In the genomic region with DNA sequence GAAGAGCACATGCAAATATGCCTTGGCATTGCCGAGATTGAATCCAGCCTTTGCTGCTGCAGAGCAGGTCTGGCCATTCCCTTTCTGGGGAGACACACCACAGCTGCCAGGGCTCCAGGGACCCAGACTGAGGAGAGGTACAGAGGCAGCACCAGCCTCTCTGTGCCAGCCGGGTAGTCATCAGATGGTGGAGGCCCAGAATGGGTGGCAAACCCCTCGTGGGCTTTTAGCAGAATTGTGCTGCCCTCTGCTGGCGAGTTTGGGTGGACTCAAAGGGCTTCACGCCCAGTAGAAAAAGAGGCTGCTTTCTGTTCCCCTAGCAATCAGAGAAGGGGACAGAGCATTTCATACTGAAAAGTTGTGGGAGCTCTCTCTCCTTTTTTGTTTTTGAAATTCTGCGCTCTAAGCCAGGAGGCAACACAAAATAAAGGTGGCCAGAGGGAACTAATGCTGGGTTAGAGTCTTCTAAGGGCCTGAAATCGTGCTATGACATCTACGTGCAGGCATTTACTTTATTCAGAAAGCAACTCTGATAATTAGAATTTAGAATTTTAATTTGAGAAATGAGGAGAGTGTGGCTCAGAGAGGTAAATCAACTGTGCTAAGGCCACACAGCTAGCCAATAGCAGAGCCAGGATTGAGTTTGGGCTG, we compare ENCODE assay signal across 9 cellular contexts.
DNase-seq lines count a peak whose midpoint lies in the region; ATAC-seq and TF ChIP-seq lines count a peak whose summit lies in the region.
"Had no signal": no experiment of that assay in that cellular context is flagged by ENCODE, and none has a peak within 500 bp of the region (broad histone marks: within the 10 kb centered on the region; RNA-seq: fewer than 3 reads in every experiment).

No MANE protein-coding gene starts in this region.

- H3K27ac Mint-ChIP-seq in activated CD8-positive, alpha-beta T cell treated with anti-CD3 and anti-CD28 coated beads, Interleukin-2, amount 10 ng/mL, durations not matched to agents 7 days and 5 days, result no peak overlapping the region
- no peak overlapping the region for H3K27ac Mint-ChIP-seq in endodermal cell
- H3K27ac Mint-ChIP-seq: stimulated activated naive CD8-positive, alpha-beta T cell treated with anti-CD3 and anti-CD28 coated beads, Interleukin-15, Interleukin-2, amounts not matched to agents 100 ng/mL and 50 ng/mL, for 24 hours had no signal

- no peaks in the 10 kb centered on the region for H3K36me3 Mint-ChIP-seq in activated CD8-positive, alpha-beta T cell treated with anti-CD3 and anti-CD28 coated beads, Interleukin-2, amount 10 ng/mL, durations not matched to agents 7 days and 5 days (ENCODE audit: low read depth)
- no peaks in the 10 kb centered on the region for H3K36me3 Mint-ChIP-seq in endodermal cell (ENCODE audit: low read depth)

- no peak overlapping the region for H3K4me3 Mint-ChIP-seq in activated CD8-positive, alpha-beta T cell treated with anti-CD3 and anti-CD28 coated beads, Interleukin-2, amount 10 ng/mL, durations not matched to agents 7 days and 5 days
- no peak overlapping the region for H3K4me3 Mint-ChIP-seq in endodermal cell
- H3K4me3 Mint-ChIP-seq: stimulated activated naive CD8-positive, alpha-beta T cell treated with anti-CD3 and anti-CD28 coated beads, Interleukin-15, Interleukin-2, amounts not matched to agents 100 ng/mL and 50 ng/mL, for 24 hours had no signal

- peak overlapping the region; percentile 94 for H3K27ac ChIP-seq in endodermal cell (ENCODE audit: low read depth, low read length)

- ATAC-seq in HG03432 (IDR thresholded peaks at IDR 0.05; ENCODE audit: unreplicated experiment), result peak; percentile 58
- ATAC-seq in activated CD8-positive, alpha-beta T cell treated with anti-CD3 and anti-CD28 coated beads, Interleukin-2, amount 10 ng/mL, durations not matched to agents 7 days and 5 days, result peak; percentile 76
- peak; percentile 70 for ATAC-seq in mucosa of descending colon

- CTCF ChIA-PET in activated CD8-positive, alpha-beta T cell treated with anti-CD3 and anti-CD28 coated beads, Interleukin-2, amount 10 ng/mL, durations not matched to agents 7 days and 5 days (lab: Charles Lee), result interaction anchor here (0.7 to 3.3 kb wide), 11 partner anchors 9 to 486 kb away, joined by 3 to 16 read pairs (median 3); no protein-coding TSS in a partner anchor

- peaks cover 12% of the 10 kb centered on the region for H3K27me3 ChIP-seq in endodermal cell (ENCODE audit: control insufficient read depth, insufficient read depth, low read length, poor library complexity, severe bottlenecking)

- H3K9ac ChIP-seq in endodermal cell (ENCODE audit: extremely low read depth, low read length, poor library complexity, severe bottlenecking), result no peak overlapping the region

- POLR2A ChIA-PET in activated CD8-positive, alpha-beta T cell treated with anti-CD3 and anti-CD28 coated beads, Interleukin-2, amount 10 ng/mL, durations not matched to agents 7 days and 5 days (lab: Charles Lee), result no interaction called here

- 47 to 49% methylated on average over 6 to 8 of the region's 8 CpGs for WGBS in endodermal cell (ENCODE audit: insufficient coverage in 1 of 2, insufficient read length in 1 of 2), 2 experiments

- intact Hi-C loops in mucosa of descending colon (cut with DNase I, micrococcal nuclease), result loop anchor here (5.0 to 10.0 kb wide), 3 partner anchors 242 to 479 kb away; no protein-coding TSS in a partner anchor

- H3K4me3 ChIP-seq in endodermal cell (ENCODE audit: low read length) (no peak overlapping the region), mucosa of descending colon (no peak overlapping the region)

- peak; percentile 93 for TF ChIP-seq CTCF in endodermal cell (conservative IDR thresholded peaks at IDR 0.05)
- TF ChIP-seq CTCF in mucosa of descending colon (IDR thresholded peaks at IDR 0.05), result peak; percentile 68

- no peaks in the 10 kb centered on the region for H3K9me3 ChIP-seq in endodermal cell (ENCODE audit: control insufficient read depth, low read length)
- H3K9me3 ChIP-seq in mucosa of descending colon, result no peaks in the 10 kb centered on the region

- H3K4me1 ChIP-seq in endodermal cell (ENCODE audit: control insufficient read depth, insufficient read depth, low read length) (no peaks in the 10 kb centered on the region), mucosa of descending colon (ENCODE audit: low read depth) (peaks cover 13% of the 10 kb centered on the region)

- H3K9me3 Mint-ChIP-seq in activated CD8-positive, alpha-beta T cell treated with anti-CD3 and anti-CD28 coated beads, Interleukin-2, amount 10 ng/mL, durations not matched to agents 7 days and 5 days (ENCODE audit: insufficient read depth), result no peaks in the 10 kb centered on the region
- no peaks in the 10 kb centered on the region for H3K9me3 Mint-ChIP-seq in endodermal cell
- H3K9me3 Mint-ChIP-seq: stimulated activated naive CD8-positive, alpha-beta T cell treated with anti-CD3 and anti-CD28 coated beads, Interleukin-15, Interleukin-2, amounts not matched to agents 100 ng/mL and 50 ng/mL, for 24 hours had no signal

- H3K36me3 ChIP-seq in endodermal cell (ENCODE audit: control insufficient read depth, insufficient read depth, low read length) (no peaks in the 10 kb centered on the region), mucosa of descending colon (ENCODE audit: low read depth) (no peaks in the 10 kb centered on the region)

- DNase-seq in NK-92 treated with Interleukin-12 subunit alpha and Interleukin-12 subunit beta, amount 100 ng/mL, for 24 hours (lab: John Stamatoyannopoulos, UW), result peak; percentile 44
- no peak for DNase-seq in NK-92 (lab: John Stamatoyannopoulos, UW; ENCODE audit: unreplicated experiment)
- DNase-seq in NCI-H69 (lab: John Stamatoyannopoulos, UW), result peak; percentile 71
- peak; percentile 76 for DNase-seq in activated CD8-positive, alpha-beta T cell treated with anti-CD3 and anti-CD28 coated beads, Interleukin-2, amount 10 ng/mL, durations not matched to agents 7 days and 5 days
- peak; percentile 94 for DNase-seq in endodermal cell
- DNase-seq in mucosa of descending colon, result peak; percentile 69 to 91 (median 86)
- DNase-seq in stimulated activated CD8-positive, alpha-beta memory T cell treated with anti-CD3 and anti-CD28 coated beads, Interleukin-4, amount 100 ng/mL, for 48 hours, result peak; percentile 90

- H3K27me3 Mint-ChIP-seq in activated CD8-positive, alpha-beta T cell treated with anti-CD3 and anti-CD28 coated beads, Interleukin-2, amount 10 ng/mL, durations not matched to agents 7 days and 5 days (ENCODE audit: low read depth), result peaks cover 2% of the 10 kb centered on the region
- H3K27me3 Mint-ChIP-seq in endodermal cell (ENCODE audit: insufficient read depth), result peaks cover 11% of the 10 kb centered on the region

- no peaks in the 10 kb centered on the region for H3K4me1 Mint-ChIP-seq in activated CD8-positive, alpha-beta T cell treated with anti-CD3 and anti-CD28 coated beads, Interleukin-2, amount 10 ng/mL, durations not matched to agents 7 days and 5 days (ENCODE audit: low read depth)
- peaks cover 15% of the 10 kb centered on the region for H3K4me1 Mint-ChIP-seq in endodermal cell
